Comparison of ENCODE assay signal across 8 cellular contexts in the genomic region with DNA sequence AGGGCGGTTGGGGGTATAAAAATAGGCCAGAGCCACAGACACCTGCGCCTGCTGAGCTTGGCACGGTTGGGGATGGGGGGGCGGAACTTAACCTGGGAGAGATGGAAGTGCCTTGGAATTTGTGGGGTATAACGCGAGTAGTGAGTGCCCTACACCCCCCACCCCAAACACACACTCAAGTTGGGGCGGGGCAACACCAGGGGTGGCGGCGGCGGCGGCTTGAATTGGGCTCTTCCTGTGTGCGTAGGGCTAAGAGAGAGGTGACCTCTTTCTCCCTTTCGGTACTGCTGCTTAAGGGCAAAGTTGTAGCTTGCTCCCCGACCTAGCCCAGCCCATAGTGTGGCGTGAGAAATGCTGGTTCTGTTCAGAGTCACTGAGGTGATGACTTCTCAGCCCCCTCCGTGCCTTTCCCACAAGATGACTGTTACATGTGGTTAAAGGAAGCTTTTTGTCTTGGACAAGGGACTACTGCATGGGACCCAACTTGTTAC. TPM values are rescaled to one million over a fixed set of nuclear protein-coding genes. Genes with fewer than 3 reads are reported as not detected.
DNase-seq lines count a peak whose midpoint lies in the region; ATAC-seq, FAIRE-seq and TF ChIP-seq lines count a peak whose summit lies in the region.

No MANE protein-coding gene starts in this region.

- CTCF ChIA-PET in CD8-positive, alpha-beta memory T cell (lab: Charles Lee): interaction anchor here (0.8 to 1.2 kb wide), 4 partner anchors 10 to 196 kb away, joined by 3 to 6 read pairs (median 3); no protein-coding TSS in a partner anchor

- peak overlapping the region; percentile 83 for H3K4me3 ChIP-seq in CD8-positive, alpha-beta memory T cell (ENCODE audit: low read length)
- H3K4me3 ChIP-seq in mucosa of stomach (ENCODE audit: low read length): peak overlapping the region; percentile 41

- H3K36me3 Mint-ChIP-seq in CD8-positive, alpha-beta memory T cell: peaks cover 0 to 9% (median 0%) of the 10 kb centered on the region in 3 donors

- H3K4me1 ChIP-seq in CD8-positive, alpha-beta memory T cell (ENCODE audit: insufficient read depth, low read length): peaks cover 14% of the 10 kb centered on the region
- H3K4me1 ChIP-seq in mucosa of stomach (ENCODE audit: control insufficient read depth, insufficient read depth, low read length): no peaks in the 10 kb centered on the region

- H3K27ac ChIP-seq in CD8-positive, alpha-beta memory T cell (ENCODE audit: low read depth, low read length): peak overlapping the region; percentile 84

- H3K4me3 Mint-ChIP-seq in CD8-positive, alpha-beta memory T cell: peak overlapping the region; percentile 94 to 99 (median 96)
- peak overlapping the region; percentile 91 to 96 for H3K4me3 Mint-ChIP-seq in stimulated activated naive CD8-positive, alpha-beta T cell treated with anti-CD3 and anti-CD28 coated beads, Interleukin-15, amount 100 ng/mL, for 72 hours

- H3K9me3 Mint-ChIP-seq in CD8-positive, alpha-beta memory T cell: no peaks in the 10 kb centered on the region
- H3K9me3 Mint-ChIP-seq in stimulated activated naive CD8-positive, alpha-beta T cell treated with anti-CD3 and anti-CD28 coated beads, Interleukin-15, amount 100 ng/mL, for 72 hours: no peaks in the 10 kb centered on the region

- peaks cover 0 to 5% of the 10 kb centered on the region in 2 donors for H3K27me3 Mint-ChIP-seq in CD8-positive, alpha-beta memory T cell
- H3K27me3 Mint-ChIP-seq in stimulated activated naive CD8-positive, alpha-beta T cell treated with anti-CD3 and anti-CD28 coated beads, Interleukin-15, amount 100 ng/mL, for 72 hours: no peaks in the 10 kb centered on the region

- H3K9me3 ChIP-seq in CD8-positive, alpha-beta memory T cell (ENCODE audit: low read length): no peaks in the 10 kb centered on the region
- no peaks in the 10 kb centered on the region for H3K9me3 ChIP-seq in mucosa of stomach (ENCODE audit: control insufficient read depth, low read length)

- H3K9ac ChIP-seq in mucosa of stomach (ENCODE audit: low read length): peak overlapping the region; percentile 81

- H3K27ac Mint-ChIP-seq in CD8-positive, alpha-beta memory T cell: peak overlapping the region; percentile 85 to 97 (median 92)
- peak overlapping the region; percentile 95 to 98 for H3K27ac Mint-ChIP-seq in stimulated activated naive CD8-positive, alpha-beta T cell treated with anti-CD3 and anti-CD28 coated beads, Interleukin-15, amount 100 ng/mL, for 72 hours

- no peaks in the 10 kb centered on the region for H3K27me3 ChIP-seq in CD8-positive, alpha-beta memory T cell (ENCODE audit: insufficient read depth, low read length, poor library complexity, severe bottlenecking)
- no peaks in the 10 kb centered on the region for H3K27me3 ChIP-seq in mucosa of stomach (ENCODE audit: control insufficient read depth, insufficient read depth, low read length)

- POLR2A ChIA-PET in CD8-positive, alpha-beta memory T cell (lab: Charles Lee): interaction anchor here (0.6 to 1.1 kb wide), 4 partner anchors 30 to 1932 kb away, joined by 3 to 4 read pairs (median 3); no protein-coding TSS in a partner anchor

- peak; percentile 48 for ATAC-seq in GM21423 (IDR thresholded peaks at IDR 0.05; ENCODE audit: unreplicated experiment)
- ATAC-seq in stimulated activated naive CD8-positive, alpha-beta T cell treated with anti-CD3 and anti-CD28 coated beads, Interleukin-15, amount 100 ng/mL, for 72 hours: peak; percentile 84

- H3K36me3 ChIP-seq in CD8-positive, alpha-beta memory T cell (ENCODE audit: insufficient read depth, low read length): no peaks in the 10 kb centered on the region
- H3K36me3 ChIP-seq in mucosa of stomach (ENCODE audit: control insufficient read depth, insufficient read depth, low read length): no peaks in the 10 kb centered on the region

- DNase-seq in CD8-positive, alpha-beta memory T cell: peak; percentile 15 to 66 (median 54)
- DNase-seq in HUDEP-2 (lab: John Stamatoyannopoulos, UW; ENCODE audit: unreplicated experiment in 76 of 76) (peak in 48 of 76 experiments; percentile 0 to 46 (median 9)), D721Med (ENCODE audit: insufficient read length, low spot score) (no peak)
- DNase-seq in activated CD4-positive, alpha-beta T cell treated with anti-CD3 and anti-CD28 coated beads for 4 hours: peak; percentile 34 to 37
- peak; percentile 16 for DNase-seq in effector CD4-positive, alpha-beta T cell
- DNase-seq in stimulated activated naive CD8-positive, alpha-beta T cell treated with anti-CD3 and anti-CD28 coated beads, Interleukin-15, amount 100 ng/mL, for 72 hours: peak; percentile 45 to 74

- H3K4me1 Mint-ChIP-seq in CD8-positive, alpha-beta memory T cell: peaks cover 30 to 44% (median 36%) of the 10 kb centered on the region in 3 donors
- peaks cover 27% of the 10 kb centered on the region for H3K4me1 Mint-ChIP-seq in stimulated activated naive CD8-positive, alpha-beta T cell treated with anti-CD3 and anti-CD28 coated beads, Interleukin-15, amount 100 ng/mL, for 72 hours

- FAIRE-seq in D721Med (lab: Jason Lieb, UNC): no peak

- TF ChIP-seq CTCF in D721Med (IDR thresholded peaks at IDR 0.05; ENCODE audit: insufficient read depth, missing control alignments): no peak

RNA-seq across cellular contexts. Expression of gene STK26, which starts 0.8 kb away (rescaled TPM):
- total RNA-seq in CD8-positive, alpha-beta memory T cell: 10 to 100 TPM; 52.0 to 52.4 TPM
- 52.5 TPM for polyA plus RNA-seq in CD8-positive, alpha-beta memory T cell
